In the genomic region with DNA sequence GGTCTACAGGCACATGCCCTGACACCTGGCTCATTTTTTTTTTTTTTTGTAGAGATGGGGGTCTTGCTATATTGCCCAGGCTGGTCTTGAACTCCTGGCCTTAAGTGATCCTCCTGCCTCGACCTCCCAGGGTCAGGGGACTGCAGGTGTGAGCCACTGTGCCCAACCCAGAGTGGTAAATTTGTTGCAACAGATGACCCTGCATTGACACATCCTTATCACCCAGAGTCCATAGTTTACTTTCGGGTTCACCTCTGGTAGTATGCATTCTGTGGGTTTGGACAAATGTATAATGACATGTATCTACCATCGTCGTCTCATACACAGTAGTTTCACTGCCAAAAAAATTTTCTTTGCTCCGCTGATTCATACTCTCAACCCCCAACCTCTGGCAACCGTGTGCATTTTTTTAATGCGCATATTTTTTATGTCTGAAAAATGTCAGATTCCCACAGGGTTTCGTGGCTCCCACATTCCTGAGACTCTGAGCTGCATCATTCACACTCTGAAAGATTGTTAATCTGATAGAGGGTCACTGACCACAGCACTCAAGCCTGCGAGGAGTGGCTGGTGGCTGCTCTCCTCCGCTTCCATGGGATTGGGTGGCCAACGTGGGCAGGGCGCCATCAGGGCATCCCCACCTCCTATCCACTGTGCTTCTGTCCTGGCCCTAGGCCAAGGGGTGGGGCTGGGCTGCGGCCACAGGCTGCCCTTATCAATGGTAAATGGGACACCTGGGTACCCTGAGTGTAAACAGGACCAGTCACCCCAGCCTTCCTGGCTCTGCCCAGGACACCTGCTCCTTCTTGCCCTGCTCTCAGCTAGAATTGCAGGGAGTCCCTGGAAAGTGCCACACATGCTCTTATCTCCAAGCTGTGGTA, we compare ENCODE assay signal across 10 cellular contexts. TPM values are rescaled to one million over a fixed set of nuclear protein-coding genes. Genes with fewer than 3 reads are reported as not detected.
A peak's percentile ranks its signal among the peaks of the same experiment; 100 is the strongest.
DNase-seq lines count a peak whose midpoint lies in the region; ATAC-seq and TF ChIP-seq lines count a peak whose summit lies in the region.
"Had no signal": no experiment of that assay in that cellular context is flagged by ENCODE, and none has a peak within 500 bp of the region (broad histone marks: within the 10 kb centered on the region; RNA-seq: fewer than 3 reads in every experiment).

No MANE protein-coding gene starts in this region.

- H3K27ac ChIP-seq in angular gyrus (ENCODE audit: low read depth, low read length) (peak overlapping the region; percentile 62), layer of hippocampus (ENCODE audit: low read depth, low read length) (peak overlapping the region; percentile 27)

- H3K4me1 Mint-ChIP-seq in natural killer cell: no peaks in the 10 kb centered on the region
- H3K4me1 Mint-ChIP-seq: B cell had no signal

- no peak overlapping the region for H3K4me3 Mint-ChIP-seq in natural killer cell
- H3K4me3 Mint-ChIP-seq: B cell; natural killer cell treated with Interleukin-12 subunit alpha and Interleukin-12 subunit beta and Interleukin-15 and Interleukin-18, amount 100 ng/mL, for 72 hours had no signal

- no peak for TF ChIP-seq CTCF in natural killer cell (IDR thresholded peaks at IDR 0.05)

- no peaks in the 10 kb centered on the region for H3K27me3 ChIP-seq in layer of hippocampus (ENCODE audit: control insufficient read depth, insufficient read depth, low read length)

- ATAC-seq in natural killer cell: no peak

- H3K9me3 Mint-ChIP-seq in natural killer cell: no peaks in the 10 kb centered on the region
- H3K9me3 Mint-ChIP-seq: natural killer cell treated with Interleukin-12 subunit alpha and Interleukin-12 subunit beta and Interleukin-15 and Interleukin-18, amount 100 ng/mL, for 72 hours had no signal

- H3K27me3 Mint-ChIP-seq in natural killer cell (ENCODE audit: low read depth in 2 of 2): peaks cover 0 to 3% of the 10 kb centered on the region in 2 donors
- H3K27me3 Mint-ChIP-seq: B cell; natural killer cell treated with Interleukin-12 subunit alpha and Interleukin-12 subunit beta and Interleukin-15 and Interleukin-18, amount 100 ng/mL, for 72 hours had no signal

- intact Hi-C loops in natural killer cell (cut with micrococcal nuclease): no loop called here

- no peak overlapping the region for H3K27ac Mint-ChIP-seq in natural killer cell
- H3K27ac Mint-ChIP-seq: B cell; natural killer cell treated with Interleukin-12 subunit alpha and Interleukin-12 subunit beta and Interleukin-15 and Interleukin-18, amount 100 ng/mL, for 72 hours had no signal

- no peaks in the 10 kb centered on the region for H3K36me3 Mint-ChIP-seq in natural killer cell
- H3K36me3 Mint-ChIP-seq: natural killer cell treated with Interleukin-12 subunit alpha and Interleukin-12 subunit beta and Interleukin-15 and Interleukin-18, amount 100 ng/mL, for 72 hours had no signal

- peak; percentile 19 to 22 for DNase-seq in NCI-H2081 (lab: John Stamatoyannopoulos, UW)
- DNase-seq in NCI-H2081 treated with DMSO at 0.1 percent for 48 hours (lab: John Stamatoyannopoulos, UW): no peak
- DNase-seq in ureter (ENCODE audit: low spot score): peak; percentile 54
- DNase-seq in NCI-H1436 treated with DMSO at 0.1 percent for 48 hours (lab: John Stamatoyannopoulos, UW): no peak
- no peak for DNase-seq in activated gamma-delta T cell treated with Interleukin-2 at 50 U/mL for 16 hours
- DNase-seq in natural killer cell: no peak

RNA-seq across cellular contexts. Expression of a gene that starts 9.6 kb away (rescaled TPM):
- 54.3 TPM for total RNA-seq in ureter
- total RNA-seq in natural killer cell: 10 to 100 TPM in 1 of 3 donors, 1 to 10 TPM in 2; 2.8 to 12.3 (median 4.3) TPM

Comparison
In these comparisons a context has a peak if more than half of its experiments do, and no peak if none do; other contexts are left out.
1. DNase-seq: peak in NCI-H2081 (2 of 2) and ureter (single experiment); none in NCI-H2081 treated with DMSO at 0.1 percent for 48 hours (single experiment), NCI-H1436 treated with DMSO at 0.1 percent for 48 hours (single experiment), activated gamma-delta T cell treated with Interleukin-2 at 50 U/mL for 16 hours (single experiment) and natural killer cell (single experiment).